In the genomic region with DNA sequence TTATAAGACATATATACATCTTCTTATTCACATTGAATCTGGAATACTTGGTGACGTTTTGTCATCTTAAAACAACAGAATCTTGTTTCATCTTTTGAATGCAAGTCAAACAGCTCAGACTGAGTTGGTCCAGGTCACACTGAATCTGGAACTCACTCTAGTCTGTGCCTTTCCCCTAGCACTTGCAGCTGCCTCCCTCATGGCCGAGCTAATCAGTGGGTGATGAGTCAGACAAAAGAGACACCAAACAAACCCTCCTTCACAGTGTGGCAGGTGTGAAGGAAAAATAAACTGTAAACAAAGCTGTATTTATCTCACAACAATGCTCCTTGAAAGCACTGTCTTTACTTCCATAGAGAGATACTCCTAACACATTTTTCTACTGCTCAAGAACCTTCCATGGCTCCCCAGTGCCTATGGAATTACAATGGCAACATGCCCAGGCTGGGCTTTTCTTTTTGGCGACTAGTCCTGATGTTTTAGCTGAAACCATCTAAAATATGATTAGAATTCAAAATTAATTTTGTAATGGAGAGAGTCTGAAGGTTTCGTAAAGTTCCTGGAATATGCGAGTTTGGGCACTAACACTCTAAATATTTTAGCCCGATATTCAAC, we compare ENCODE assay signal across 27 cellular contexts.
DNase-seq lines count a peak whose midpoint lies in the region; ATAC-seq, FAIRE-seq and TF ChIP-seq lines count a peak whose summit lies in the region.
"Had no signal": no experiment of that assay in that cellular context is flagged by ENCODE, and none has a peak within 500 bp of the region (broad histone marks: within the 10 kb centered on the region; RNA-seq: fewer than 3 reads in every experiment).

No MANE protein-coding gene starts in this region.

- DNase-seq in A172 (ENCODE audit: low spot score) (peak; percentile 6), GM12891 (ENCODE audit: insufficient read length, low spot score) (no peak), RPMI7951 (ENCODE audit: low read depth) (peak; percentile 17), fibroblast of villous mesenchyme (ENCODE audit: low read depth) (peak; percentile 34)
- DNase-seq: activated naive CD4-positive, alpha-beta T cell treated with anti-CD3 and anti-CD28 coated beads for 36 hours; activated T-cell treated with anti-CD3 and anti-CD28 coated beads, Interleukin-2, amount 50 U/mL, for 48 hours; amniotic stem cell; cortex of kidney; HFFc6; NCI-H69; OCI-M1; ovary; right cardiac atrium; SHP77; stimulated activated naive CD8-positive, alpha-beta T cell treated with anti-CD3 and anti-CD28 coated beads, Interleukin-15, amount 100 ng/mL, for 72 hours; SW 1271; tibial artery had no signal

- TF ChIP-seq POLR2A in GM12891 (IDR thresholded peaks at IDR 0.05; ENCODE audit: low read depth, low read length), result no peak

- peak; percentile 20 for FAIRE-seq in GM12891 (lab: Jason Lieb, UNC)
- FAIRE-seq: bronchial epithelial cell, endometrium, GM18507 had no signal

- ATAC-seq in HG02678 (IDR thresholded peaks at IDR 0.05; ENCODE audit: unreplicated experiment) (no peak), GM21526 (IDR thresholded peaks at IDR 0.05; ENCODE audit: low FRiP score, unreplicated experiment) (no peak), GM18909 (IDR thresholded peaks at IDR 0.05; ENCODE audit: poor library complexity, unreplicated experiment) (no peak), HG02870 (IDR thresholded peaks at IDR 0.05; ENCODE audit: unreplicated experiment) (no peak)
- ATAC-seq: left lobe of liver; natural killer cell treated with Interleukin-12 subunit alpha and Interleukin-12 subunit beta and Interleukin-15 and Interleukin-18, amount 100 ng/mL, for 72 hours; right cardiac atrium; stimulated activated naive CD8-positive, alpha-beta T cell treated with anti-CD3 and anti-CD28 coated beads, Interleukin-15, amount 100 ng/mL, for 72 hours had no signal

- no peak overlapping the region for H3K4me3 ChIP-seq in fibroblast of villous mesenchyme (ENCODE audit: low read depth, low read length)
- H3K4me3 ChIP-seq: BLaER1, ovary, tibial artery had no signal

- TF ChIP-seq CTCF in fibroblast of villous mesenchyme (IDR thresholded peaks at IDR 0.05; ENCODE audit: insufficient read depth, low read depth, low read length), result no peak

TF ChIP-seq in GM12891, 5 proteins besides CTCF, POLR2A, EP300 and RAD21:
- TF ChIP-seq POU2F2 (IDR thresholded peaks at IDR 0.05; ENCODE audit: low read depth, low read length) (no peak), SPI1 (IDR thresholded peaks at IDR 0.05; ENCODE audit: low read depth, low read length) (no peak), POLR2AphosphoS5 (IDR thresholded peaks at IDR 0.05; ENCODE audit: low read depth, low read length) (no peak), TAF1 (IDR thresholded peaks at IDR 0.05; ENCODE audit: low read depth, low read length) (no peak), PAX5 (IDR thresholded peaks at IDR 0.05; ENCODE audit: insufficient read depth, low read length, severe bottlenecking) (no peak)
